In the genomic region with DNA sequence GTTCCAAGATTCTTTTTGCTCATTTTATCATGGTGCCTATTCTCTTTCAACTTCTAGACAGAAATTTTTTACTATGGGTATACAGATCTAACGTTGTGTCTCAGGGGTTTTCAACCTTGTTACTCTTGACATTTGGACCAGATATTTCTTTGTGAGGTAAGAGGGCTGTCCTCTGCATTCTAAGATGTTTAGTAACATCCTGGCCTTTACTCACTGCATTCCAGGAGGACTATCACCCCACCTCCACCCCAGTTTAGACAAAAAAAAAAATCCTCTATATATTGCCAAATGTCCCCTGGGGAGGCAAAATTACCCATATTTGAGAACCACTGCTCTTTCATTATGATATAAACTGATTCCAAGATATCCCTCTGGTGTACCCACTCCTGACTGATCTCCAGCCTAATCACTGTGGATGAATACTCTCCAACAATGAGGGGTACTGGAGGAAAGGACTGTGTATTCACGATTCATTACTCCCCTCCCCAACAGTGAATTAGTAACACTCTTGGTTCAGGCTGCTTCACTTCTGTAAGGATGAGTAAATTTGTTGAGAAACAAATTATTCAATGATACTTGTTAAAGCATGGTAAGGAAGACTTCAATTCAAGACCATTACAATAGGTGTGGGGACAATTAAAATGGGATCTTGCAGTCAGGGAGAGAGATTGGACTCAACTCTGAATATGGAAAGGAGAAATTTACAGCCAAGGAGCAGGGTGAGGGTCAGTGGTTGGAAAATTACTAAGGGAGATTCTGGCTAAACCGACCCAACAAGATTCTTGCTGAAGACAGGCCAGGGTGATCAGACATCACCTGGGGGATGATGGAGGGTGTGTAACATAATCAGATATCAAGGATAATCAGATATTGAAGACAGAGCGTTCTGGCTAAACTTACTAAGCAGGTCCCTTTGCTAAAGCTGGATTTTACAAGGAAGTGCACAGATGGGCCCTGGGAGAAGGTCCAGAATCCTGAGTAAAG, we compare ENCODE assay signal across 15 cellular contexts.
DNase-seq lines count a peak whose midpoint lies in the region; ATAC-seq, FAIRE-seq and TF ChIP-seq lines count a peak whose summit lies in the region.
"Had no signal": no experiment of that assay in that cellular context is flagged by ENCODE, and none has a peak within 500 bp of the region (broad histone marks: within the 10 kb centered on the region; RNA-seq: fewer than 3 reads in every experiment).

No MANE protein-coding gene starts in this region.

- DNase-seq in HCT116 (ENCODE audit: low read depth, low spot score), result no peak
- no peak for DNase-seq in SJSA1 (ENCODE audit: low read depth in 1 of 2, low spot score in 2 of 2)
- DNase-seq in fibroblast of mammary gland (ENCODE audit: low read depth), result peak; percentile 89
- peak; percentile 30 for DNase-seq in urothelium cell line (ENCODE audit: low spot score)
- no peak for DNase-seq in T-helper 1 cell
- no peak for DNase-seq in activated CD4-positive, alpha-beta T cell treated with anti-CD3 and anti-CD28 coated beads, Interleukin-2, amount 50 U/mL, for 48 hours
- DNase-seq: activated CD4-positive, alpha-beta T cell treated with anti-CD3 and anti-CD28 coated beads for 36 hours; activated T-cell treated with anti-CD3 and anti-CD28 coated beads, Interleukin-2, amount 50 U/mL, for 1 hour; Calu3; NCI-H1092 treated with DMSO at 0.1 percent for 48 hours; NCI-H2227 treated with DMSO at 0.1 percent for 48 hours; stimulated activated naive CD8-positive, alpha-beta T cell treated with anti-CD3 and anti-CD28 coated beads, Interleukin-15, amount 100 ng/mL, for 72 hours; T-helper 2 cell had no signal

- no peak for TF ChIP-seq RAD21 in HCT116 (IDR thresholded peaks at IDR 0.05; ENCODE audit: low read depth)

- peak overlapping the region; percentile 3; the same call in 1 of the 2 replicates for H3K4me2 ChIP-seq in HCT116 (ENCODE audit: low read length)

- no peak overlapping the region for H2AFZ ChIP-seq in HCT116 (ENCODE audit: low read depth, low read length, poor library complexity, severe bottlenecking)

- no peaks in the 10 kb centered on the region for H3K9me2 ChIP-seq in HCT116 (ENCODE audit: insufficient read depth)

- no peaks in the 10 kb centered on the region for H3K79me2 ChIP-seq in HCT116 (ENCODE audit: insufficient read depth, low read length)

- no peak overlapping the region for H3K9ac ChIP-seq in HCT116 (ENCODE audit: low read length)

- H3K4me3 ChIP-seq in HCT116 (replicated peaks in 1 of 2; ENCODE audit: low read depth in 1 of 2, low read length in 2 of 2) (no peak overlapping the region), SJSA1 (no peak overlapping the region), fibroblast of mammary gland (ENCODE audit: control insufficient read depth, low read depth, low read length) (no peak overlapping the region)

- BruUV-seq in HCT116 (replicated peaks; lab: Mats Ljungman, UMichigan), result no TSS peak

- FAIRE-seq in urothelium cell line (lab: Jason Lieb, UNC), result no peak
- FAIRE-seq: frontal cortex had no signal

- TF ChIP-seq CTCF in HCT116 (IDR thresholded peaks at IDR 0.05 in 2 of 3, conservative IDR thresholded peaks at IDR 0.05 in 1 of 3; ENCODE audit: borderline replicate concordance in 1 of 3, insufficient read depth in 1 of 3, low read depth in 2 of 3, low read length in 2 of 3) (no peak), fibroblast of mammary gland (conservative IDR thresholded peaks at IDR 0.05; ENCODE audit: control insufficient read depth, insufficient read depth, low read depth, low read length) (no peak)

- CTCF ChIA-PET in HCT116 (lab: Charles Lee), result no interaction called here

- H3K27ac ChIP-seq in HCT116 (ENCODE audit: low read depth, low read length) (no peak overlapping the region), SJSA1 (peak overlapping the region; percentile 47)

- H4K20me1 ChIP-seq in HCT116 (ENCODE audit: insufficient read depth), result no peaks in the 10 kb centered on the region

- ATAC-seq in HCT116, result no peak
- ATAC-seq in GM18858 (IDR thresholded peaks at IDR 0.05; ENCODE audit: unreplicated experiment), result no peak
- ATAC-seq: activated CD4-positive, alpha-beta T cell treated with anti-CD3 and anti-CD28 coated beads for 36 hours; stimulated activated naive CD8-positive, alpha-beta T cell treated with anti-CD3 and anti-CD28 coated beads, Interleukin-15, amount 100 ng/mL, for 72 hours had no signal

- H3K4me1 ChIP-seq in HCT116 (ENCODE audit: control insufficient read depth in 1 of 2, insufficient read depth in 2 of 2, low read length in 2 of 2), result peaks cover 0 to 11% of the 10 kb centered on the region in 2 experiments; a peak in 1 of 4 replicates
- H3K4me1 ChIP-seq in SJSA1 (replicated peaks), result peaks cover 12% of the 10 kb centered on the region

- H3K9me3 ChIP-seq in HCT116 (ENCODE audit: control insufficient read depth in 1 of 2, insufficient read depth in 1 of 2, low read depth in 1 of 2, low read length in 2 of 2), result no peaks in the 10 kb centered on the region; a peak in 1 of 4 replicates
- H3K9me3 ChIP-seq in SJSA1 (replicated peaks), result no peaks in the 10 kb centered on the region

- no peak for TF ChIP-seq POLR2A in HCT116 (IDR thresholded peaks at IDR 0.05; ENCODE audit: borderline replicate concordance, extremely low read depth, insufficient read depth, insufficient read length)

- POLR2A ChIA-PET in HCT116 (lab: Charles Lee), result no interaction called here

- H3K36me3 ChIP-seq in HCT116 (ENCODE audit: control insufficient read depth in 1 of 2, insufficient read depth in 2 of 2, low read length in 2 of 2) (no peaks in the 10 kb centered on the region), SJSA1 (no peaks in the 10 kb centered on the region)

- H3K27me3 ChIP-seq in HCT116 (ENCODE audit: insufficient read depth, low read length) (no peaks in the 10 kb centered on the region), SJSA1 (replicated peaks) (no peaks in the 10 kb centered on the region)

- RAD21 ChIA-PET in HCT116 (lab: Charles Lee; ENCODE audit: low non-redundant PET in 1 of 2, low total read pairs in 2 of 2, uncharacterized antibody in 2 of 2, unreplicated experiment in 2 of 2), result no interaction called here

- intact Hi-C loops in HCT116 (cut with micrococcal nuclease), result no loop called here

TF ChIP-seq in HCT116, 20 proteins besides CTCF, POLR2A, EP300 and RAD21:
- no peak for TF ChIP-seq TCF7L2 (IDR thresholded peaks at IDR 0.05; ENCODE audit: borderline replicate concordance, extremely low read depth, insufficient read depth, insufficient read length)
- no peak for TF ChIP-seq YY1 (IDR thresholded peaks at IDR 0.05; ENCODE audit: extremely low read depth, insufficient replicate concordance, low read depth, low read length)

Comparison
In these comparisons a context has a peak if more than half of its experiments do, and no peak if none do; other contexts are left out.
1. DNase-seq: peak in fibroblast of mammary gland (single experiment) and urothelium cell line (single experiment); none in HCT116 (single experiment), SJSA1 (0 of 2), T-helper 1 cell (0 of 5) and activated CD4-positive, alpha-beta T cell treated with anti-CD3 and anti-CD28 coated beads, Interleukin-2, amount 50 U/mL, for 48 hours (0 of 2).